ENCODE assay signal across 23 cellular contexts in genomic region chr22:44479662-44480061, GRCh38. TPM values are rescaled to one million over a fixed set of nuclear protein-coding genes. Genes with fewer than 3 reads are reported as not detected.
DNase-seq lines count a peak whose midpoint lies in the region; ATAC-seq and TF ChIP-seq lines count a peak whose summit lies in the region.
"Had no signal": no experiment of that assay in that cellular context is flagged by ENCODE, and none has a peak within 500 bp of the region (broad histone marks: within the 10 kb centered on the region; RNA-seq: fewer than 3 reads in every experiment).

No MANE protein-coding gene starts in this region.

- CTCF ChIA-PET in HEK293 (lab: Yijun Ruan, JAX) = no interaction called here

- peak; percentile 6 to 39 for DNase-seq in NCI-H187 (lab: John Stamatoyannopoulos, UW)
- DNase-seq in NCI-H524 treated with DMSO at 0.1 percent for 48 hours (lab: John Stamatoyannopoulos, UW) = peak; percentile 85
- DNase-seq in natural killer cell = no peak
- DNase-seq in activated T-cell treated with anti-CD3 and anti-CD28 coated beads, Interleukin-2, amount 50 U/mL, for 72 hours = no peak
- DNase-seq in epidermal melanocyte (ENCODE audit: insufficient read length, low spot score) = no peak
- DNase-seq: activated CD4-positive, alpha-beta memory T cell treated with anti-CD3 and anti-CD28 coated beads for 36 hours; endodermal cell; GM23248; MM.1S; NCI-H2081; NCI-H82; OCI-M1; small intestine; stimulated activated CD4-positive, alpha-beta T cell treated with anti-CD3 and anti-CD28 coated beads, Interleukin-2, amount 100 ng/mL, for 24 hours; T1000 had no signal

- H3K27me3 Mint-ChIP-seq in natural killer cell (ENCODE audit: low read depth in 2 of 2) = no peaks in the 10 kb centered on the region
- peaks cover 20% of the 10 kb centered on the region for H3K27me3 Mint-ChIP-seq in activated T-cell treated with anti-CD3 and anti-CD28 coated beads, Interleukin-2, amount 50 U/mL, for 72 hours (ENCODE audit: low read depth)

- no peaks in the 10 kb centered on the region; the same call in 1 of the 2 replicates for H3K9me3 ChIP-seq in HEK293 (ENCODE audit: control insufficient read depth, insufficient read depth, low read depth, low read length)
- H3K9me3 ChIP-seq: neutrophil had no signal

- POLR2A ChIA-PET in HEK293 (lab: Yijun Ruan, JAX) = no interaction called here

- H3K27ac ChIP-seq in HEK293 (ENCODE audit: extremely low read depth, low read depth, low read length) = no peak overlapping the region
- H3K27ac ChIP-seq: breast epithelium, coronary artery, GM23248, neutrophil, thoracic aorta had no signal

- peak overlapping the region; percentile 2 for H3K4me3 Mint-ChIP-seq in natural killer cell
- no peak overlapping the region for H3K4me3 Mint-ChIP-seq in activated T-cell treated with anti-CD3 and anti-CD28 coated beads, Interleukin-2, amount 50 U/mL, for 72 hours
- H3K4me3 Mint-ChIP-seq: activated CD4-positive, alpha-beta memory T cell treated with anti-CD3 and anti-CD28 coated beads for 36 hours; endodermal cell; stimulated activated memory B cell treated with anti-CD40 and anti-IgM and Interleukin-4, amounts not matched to agents 10 μg/mL and 1 μg/mL and 100 μg/mL, for 72 hours had no signal

- peak overlapping the region; percentile 15 to 59 for H3K27ac Mint-ChIP-seq in natural killer cell
- H3K27ac Mint-ChIP-seq in activated T-cell treated with anti-CD3 and anti-CD28 coated beads, Interleukin-2, amount 50 U/mL, for 72 hours = no peak overlapping the region
- H3K27ac Mint-ChIP-seq: activated CD4-positive, alpha-beta memory T cell treated with anti-CD3 and anti-CD28 coated beads for 36 hours; endodermal cell; stimulated activated memory B cell treated with anti-CD40 and anti-IgM and Interleukin-4, amounts not matched to agents 10 μg/mL and 1 μg/mL and 100 μg/mL, for 72 hours had no signal

- peaks cover 3 to 15% of the 10 kb centered on the region in 2 donors for H3K9me3 Mint-ChIP-seq in natural killer cell
- H3K9me3 Mint-ChIP-seq in activated T-cell treated with anti-CD3 and anti-CD28 coated beads, Interleukin-2, amount 50 U/mL, for 72 hours = peaks cover 13 to 21% of the 10 kb centered on the region in 2 donors

- TF ChIP-seq CTCF in HEK293 (tag by site-specific recombination; IDR thresholded peaks at IDR 0.05) (no peak), natural killer cell (IDR thresholded peaks at IDR 0.05) (no peak)

- peaks cover 20% of the 10 kb centered on the region for H3K36me3 Mint-ChIP-seq in natural killer cell
- H3K36me3 Mint-ChIP-seq in activated T-cell treated with anti-CD3 and anti-CD28 coated beads, Interleukin-2, amount 50 U/mL, for 72 hours (ENCODE audit: insufficient read depth in 2 of 2) = peaks cover 12 to 23% of the 10 kb centered on the region in 2 donors

- intact Hi-C loops in natural killer cell (cut with micrococcal nuclease) = no loop called here

- H3K36me3 ChIP-seq in HEK293 (ENCODE audit: control insufficient read depth in 2 of 2, insufficient read depth in 1 of 2, low read length in 2 of 2) = no peaks in the 10 kb centered on the region
- H3K36me3 ChIP-seq: breast epithelium, neutrophil, thoracic aorta had no signal

- no peak overlapping the region for H3K4me3 ChIP-seq in HEK293 (ENCODE audit: low read depth, low read length)
- H3K4me3 ChIP-seq: breast epithelium, coronary artery, GM23248, lung, thoracic aorta had no signal

- peak; percentile 70 to 97 (median 95) for ATAC-seq in natural killer cell
- ATAC-seq in activated T-cell treated with anti-CD3 and anti-CD28 coated beads, Interleukin-2, amount 50 U/mL, for 72 hours (replicated peaks in 1 of 2) = no peak
- ATAC-seq in HG03095 (IDR thresholded peaks at IDR 0.05; ENCODE audit: unreplicated experiment) = no peak
- ATAC-seq: stimulated activated memory B cell treated with anti-CD40 and anti-IgM and Interleukin-4, amounts not matched to agents 10 μg/mL and 1 μg/mL and 100 μg/mL, for 72 hours had no signal

- H3K4me1 ChIP-seq in HEK293 (ENCODE audit: control insufficient read depth, insufficient read depth, low read length) = peaks cover 6% of the 10 kb centered on the region; the same call in 1 of the 2 replicates
- H3K4me1 ChIP-seq: breast epithelium had no signal

- H3K4me1 Mint-ChIP-seq in natural killer cell = peaks cover 15 to 19% of the 10 kb centered on the region in 2 donors
- peaks cover 7% of the 10 kb centered on the region for H3K4me1 Mint-ChIP-seq in activated T-cell treated with anti-CD3 and anti-CD28 coated beads, Interleukin-2, amount 50 U/mL, for 72 hours (ENCODE audit: low read depth)
- H3K4me1 Mint-ChIP-seq: endodermal cell; stimulated activated memory B cell treated with anti-CD40 and anti-IgM and Interleukin-4, amounts not matched to agents 10 μg/mL and 1 μg/mL and 100 μg/mL, for 72 hours had no signal

TF ChIP-seq in HEK293, 187 proteins besides CTCF, POLR2A, EP300 and RAD21 (continues in another document):
- peak; percentile 41; the same call in 1 of the 2 replicates for TF ChIP-seq SP7 (tag by site-specific recombination; IDR thresholded peaks at IDR 0.05)
- no peak for TF ChIP-seq ZNF529 (tag by site-specific recombination; IDR thresholded peaks at IDR 0.05; ENCODE audit: insufficient replicate concordance)
- no peak for TF ChIP-seq PRDM6 (tag by site-specific recombination; IDR thresholded peaks at IDR 0.05)
- TF ChIP-seq ZNF513 (tag by site-specific recombination; IDR thresholded peaks at IDR 0.05) = peak; percentile 100
- TF ChIP-seq ZNF473 (tag by site-specific recombination; IDR thresholded peaks at IDR 0.05) = no peak
- no peak for TF ChIP-seq PRDM4 (tag by site-specific recombination; IDR thresholded peaks at IDR 0.05)
- TF ChIP-seq TCF7L2 (IDR thresholded peaks at IDR 0.05; ENCODE audit: borderline replicate concordance, low read depth, low read length) = peak; percentile 92
- no peak for TF ChIP-seq ZNF394 (tag by site-specific recombination; IDR thresholded peaks at IDR 0.05; ENCODE audit: borderline replicate concordance)
- no peak for TF ChIP-seq PBX3 (CRISPR knock-in tag; IDR thresholded peaks at IDR 0.05)

RNA-seq across cellular contexts. Expression of gene RTL6, which starts 18.4 kb away (rescaled TPM):
- total RNA-seq in natural killer cell = 10 to 100 TPM; 18.7 to 28.0 (median 18.7) TPM
- 10 to 100 TPM; 11.9 to 12.9 TPM for total RNA-seq in activated T-cell treated with anti-CD3 and anti-CD28 coated beads, Interleukin-2, amount 50 U/mL, for 72 hours

Comparison
In these comparisons a context has a peak if more than half of its experiments do, and no peak if none do; other contexts are left out.
1. DNase-seq: peak in NCI-H187 (2 of 2) and NCI-H524 treated with DMSO at 0.1 percent for 48 hours (single experiment); none in natural killer cell (single experiment), activated T-cell treated with anti-CD3 and anti-CD28 coated beads, Interleukin-2, amount 50 U/mL, for 72 hours (0 of 2) and epidermal melanocyte (single experiment).
2. ATAC-seq: peak in natural killer cell (3 of 3); none in activated T-cell treated with anti-CD3 and anti-CD28 coated beads, Interleukin-2, amount 50 U/mL, for 72 hours (0 of 2) and HG03095 (single experiment).